Comparison of ENCODE assay signal across 33 cellular contexts in the genomic region with DNA sequence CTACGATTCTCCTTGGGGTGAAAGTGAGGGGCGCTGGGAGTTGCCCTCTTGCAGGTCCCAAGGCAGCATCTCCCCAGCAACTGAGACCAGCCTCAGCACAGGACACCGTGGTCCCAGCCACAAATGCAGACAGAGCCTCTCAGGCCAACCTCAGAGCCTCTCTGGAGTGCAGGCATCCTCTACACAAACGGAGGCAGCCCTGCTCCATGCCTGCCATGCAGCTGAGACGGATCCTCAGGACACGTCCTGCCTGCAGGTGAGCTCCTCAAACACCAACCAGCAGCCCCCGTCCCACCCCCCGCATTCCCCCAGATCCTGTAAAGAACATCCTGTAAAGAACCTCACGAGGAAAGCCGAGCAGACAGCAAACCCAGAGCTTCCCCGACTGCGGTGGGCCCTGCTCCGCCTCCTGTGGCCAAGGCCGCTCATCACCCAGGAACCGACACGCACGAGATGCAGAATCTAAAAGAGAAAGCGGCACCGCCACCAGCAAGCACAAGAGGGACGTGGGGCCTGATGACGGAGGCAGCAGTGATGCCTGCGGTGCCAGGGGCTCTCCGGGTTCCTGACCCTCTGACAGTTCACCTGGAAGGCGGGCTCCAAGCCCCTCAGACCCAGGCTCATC.
"Had no signal": no experiment of that assay in that cellular context is flagged by ENCODE, and none has a peak within 500 bp of the region (broad histone marks: within the 10 kb centered on the region; RNA-seq: fewer than 3 reads in every experiment).

No MANE protein-coding gene starts in this region.

- H3K27me3 ChIP-seq: adrenal gland, body of pancreas, cardiac muscle cell, colonic mucosa had no signal

- H3K27ac Mint-ChIP-seq: activated CD4-positive, alpha-beta memory T cell treated with anti-CD3 and anti-CD28 coated beads for 36 hours; activated CD4-positive, alpha-beta T cell treated with anti-CD3 and anti-CD28 coated beads for 36 hours; activated CD4-positive, alpha-beta T cell treated with anti-CD3 and anti-CD28 coated beads, Interleukin-2, amount 10 ng/mL, durations not matched to agents 24 days and 14 days; activated CD8-positive, alpha-beta memory T cell treated with anti-CD3 and anti-CD28 coated beads, Interleukin-2, amount 10 ng/mL, durations not matched to agents 7 days and 5 days; activated CD8-positive, alpha-beta T cell treated with anti-CD3 and anti-CD28 coated beads, Interleukin-2, amount 10 ng/mL, durations not matched to agents 7 days and 5 days; activated naive CD4-positive, alpha-beta T cell treated with anti-CD3 and anti-CD28 coated beads for 36 hours; activated naive CD4-positive, alpha-beta T cell treated with anti-CD3 and anti-CD28 coated beads, Interleukin-2, amount 50 U/mL, for 24 hours; activated naive CD8-positive, alpha-beta T cell treated with anti-CD3 and anti-CD28 coated beads for 36 hours; activated naive CD8-positive, alpha-beta T cell treated with anti-CD3 and anti-CD28 coated beads, Interleukin-2, amount 50 U/mL, for 24 hours; activated T-helper 1 cell treated with anti-CD3 and anti-CD28 coated beads, Interleukin-12 subunit alpha, Interleukin-12 subunit beta, Interleukin-2, Interleukin-4 antibody, amounts not matched to agents 30 ng/mL and 10 ng/mL and 1 ng/mL, durations not matched to agents 14 hours and 24 hours and 36 hours; activated T-helper 2 cell treated with anti-CD3 and anti-CD28 coated beads, Interferon-gamma antibody, Interleukin-2, Interleukin-4, amounts not matched to agents 10 μg/mL and 5 μg/mL and 100 μg/mL, durations not matched to agents 14 hours and 24 hours and 36 hours; T-helper 17 cell; T-helper 2 cell treated with Interferon-gamma antibody and Interleukin-4, amounts not matched to agents 5 μg/mL and 100 μg/mL, for 36 hours had no signal

- H3K27me3 Mint-ChIP-seq: activated CD4-positive, alpha-beta T cell treated with anti-CD3 and anti-CD28 coated beads, Interleukin-2, amount 10 ng/mL, durations not matched to agents 24 days and 14 days; activated CD8-positive, alpha-beta memory T cell treated with anti-CD3 and anti-CD28 coated beads, Interleukin-2, amount 10 ng/mL, durations not matched to agents 7 days and 5 days; activated naive CD8-positive, alpha-beta T cell treated with anti-CD3 and anti-CD28 coated beads, Interleukin-2, amount 50 U/mL, for 24 hours had no signal

- H3K4me3 ChIP-seq: adrenal gland, body of pancreas, cardiac muscle cell, colonic mucosa, esophagus squamous epithelium, gastroesophageal sphincter, heart right ventricle had no signal

- H3K4me1 ChIP-seq: adrenal gland, gastroesophageal sphincter, heart right ventricle had no signal

- H3K9me3 ChIP-seq: adrenal gland, colonic mucosa had no signal

- H3K36me3 Mint-ChIP-seq: activated CD4-positive, alpha-beta memory T cell treated with anti-CD3 and anti-CD28 coated beads for 36 hours; activated CD8-positive, alpha-beta memory T cell treated with anti-CD3 and anti-CD28 coated beads, Interleukin-2, amount 10 ng/mL, durations not matched to agents 7 days and 5 days; activated naive CD4-positive, alpha-beta T cell treated with anti-CD3 and anti-CD28 coated beads, Interleukin-2, amount 50 U/mL, for 24 hours; activated naive CD8-positive, alpha-beta T cell treated with anti-CD3 and anti-CD28 coated beads for 36 hours had no signal

- ATAC-seq: activated CD4-positive, alpha-beta T cell treated with anti-CD3 and anti-CD28 coated beads for 36 hours; activated CD8-positive, alpha-beta memory T cell treated with anti-CD3 and anti-CD28 coated beads, Interleukin-2, amount 10 ng/mL, durations not matched to agents 7 days and 5 days; activated CD8-positive, alpha-beta T cell treated with anti-CD3 and anti-CD28 coated beads, Interleukin-2, amount 10 ng/mL, durations not matched to agents 7 days and 5 days; activated naive CD8-positive, alpha-beta T cell treated with anti-CD3 and anti-CD28 coated beads, Interleukin-2, amount 50 U/mL, for 24 hours; body of pancreas; gastroesophageal sphincter; heart right ventricle; T-helper 17 cell had no signal

- H3K4me1 Mint-ChIP-seq: activated CD4-positive, alpha-beta T cell treated with anti-CD3 and anti-CD28 coated beads for 36 hours; activated CD4-positive, alpha-beta T cell treated with anti-CD3 and anti-CD28 coated beads, Interleukin-2, amount 10 ng/mL, durations not matched to agents 24 days and 14 days; activated CD8-positive, alpha-beta memory T cell treated with anti-CD3 and anti-CD28 coated beads, Interleukin-2, amount 10 ng/mL, durations not matched to agents 7 days and 5 days; activated naive CD4-positive, alpha-beta T cell treated with anti-CD3 and anti-CD28 coated beads, Interleukin-2, amount 50 U/mL, for 24 hours; activated naive CD8-positive, alpha-beta T cell treated with anti-CD3 and anti-CD28 coated beads for 36 hours; activated naive CD8-positive, alpha-beta T cell treated with anti-CD3 and anti-CD28 coated beads, Interleukin-2, amount 50 U/mL, for 24 hours; T-helper 17 cell had no signal

- DNase-seq: activated CD4-positive, alpha-beta memory T cell treated with anti-CD3 and anti-CD28 coated beads for 36 hours; activated CD4-positive, alpha-beta T cell treated with anti-CD3 and anti-CD28 coated beads for 36 hours; activated CD4-positive, alpha-beta T cell treated with anti-CD3 and anti-CD28 coated beads, Interleukin-2, amount 10 ng/mL, durations not matched to agents 24 days and 14 days; activated CD4-positive, CD25-positive, alpha-beta regulatory T cell; activated CD4-positive, CD25-positive, alpha-beta regulatory T cell treated with anti-CD3 and anti-CD28 coated beads, Interleukin-2, amount 50 U/mL, for 72 hours; activated CD8-positive, alpha-beta memory T cell treated with anti-CD3 and anti-CD28 coated beads, Interleukin-2, amount 10 ng/mL, durations not matched to agents 7 days and 5 days; activated CD8-positive, alpha-beta memory T cell treated with anti-CD3 and anti-CD28 coated beads, Interleukin-2, amount 50 U/mL, for 4 hours; activated CD8-positive, alpha-beta T cell treated with anti-CD3 and anti-CD28 coated beads, Interleukin-2, amount 10 ng/mL, durations not matched to agents 7 days and 5 days; activated naive CD4-positive, alpha-beta T cell treated with anti-CD3 and anti-CD28 coated beads for 36 hours; activated naive CD8-positive, alpha-beta T cell treated with anti-CD3 and anti-CD28 coated beads for 36 hours; activated naive CD8-positive, alpha-beta T cell treated with anti-CD3 and anti-CD28 coated beads, Interleukin-2, amount 50 U/mL, for 24 hours; activated T-cell treated with anti-CD3 and anti-CD28 coated beads, Interleukin-2, amount 50 U/mL, for 1 hour; activated T-cell treated with anti-CD3 and anti-CD28 coated beads, Interleukin-2, amount 50 U/mL, for 48 hours; adrenal gland; amygdala; aorta; body of pancreas; central memory CD4-positive, alpha-beta T cell; cerebellar nuclear complex; colonic mucosa; effector CD8-positive, alpha-beta T cell; esophagus squamous epithelium; foreskin melanocyte; heart right ventricle; T-helper 17 cell; T1000 had no signal

- H3K4me3 Mint-ChIP-seq: activated CD4-positive, alpha-beta memory T cell treated with anti-CD3 and anti-CD28 coated beads for 36 hours; activated CD4-positive, alpha-beta T cell treated with anti-CD3 and anti-CD28 coated beads for 36 hours; activated CD4-positive, alpha-beta T cell treated with anti-CD3 and anti-CD28 coated beads, Interleukin-2, amount 10 ng/mL, durations not matched to agents 24 days and 14 days; activated CD8-positive, alpha-beta memory T cell treated with anti-CD3 and anti-CD28 coated beads, Interleukin-2, amount 10 ng/mL, durations not matched to agents 7 days and 5 days; activated CD8-positive, alpha-beta T cell treated with anti-CD3 and anti-CD28 coated beads, Interleukin-2, amount 10 ng/mL, durations not matched to agents 7 days and 5 days; activated naive CD4-positive, alpha-beta T cell treated with anti-CD3 and anti-CD28 coated beads for 36 hours; activated naive CD4-positive, alpha-beta T cell treated with anti-CD3 and anti-CD28 coated beads, Interleukin-2, amount 50 U/mL, for 24 hours; activated naive CD8-positive, alpha-beta T cell treated with anti-CD3 and anti-CD28 coated beads for 36 hours; activated naive CD8-positive, alpha-beta T cell treated with anti-CD3 and anti-CD28 coated beads, Interleukin-2, amount 50 U/mL, for 24 hours; activated T-helper 1 cell treated with anti-CD3 and anti-CD28 coated beads, Interleukin-12 subunit alpha, Interleukin-12 subunit beta, Interleukin-2, Interleukin-4 antibody, amounts not matched to agents 30 ng/mL and 10 ng/mL and 1 ng/mL, durations not matched to agents 14 hours and 24 hours and 36 hours; T-helper 17 cell; T-helper 2 cell treated with Interferon-gamma antibody and Interleukin-4, amounts not matched to agents 5 μg/mL and 100 μg/mL, for 36 hours had no signal

- H3K36me3 ChIP-seq: adrenal gland, cardiac muscle cell, colonic mucosa, esophagus squamous epithelium, gastroesophageal sphincter, heart right ventricle had no signal

- H3K27ac ChIP-seq: adrenal gland, body of pancreas, cardiac muscle cell, colonic mucosa, epithelial cell of prostate, esophagus squamous epithelium, gastroesophageal sphincter, heart right ventricle had no signal
